In the genomic region with DNA sequence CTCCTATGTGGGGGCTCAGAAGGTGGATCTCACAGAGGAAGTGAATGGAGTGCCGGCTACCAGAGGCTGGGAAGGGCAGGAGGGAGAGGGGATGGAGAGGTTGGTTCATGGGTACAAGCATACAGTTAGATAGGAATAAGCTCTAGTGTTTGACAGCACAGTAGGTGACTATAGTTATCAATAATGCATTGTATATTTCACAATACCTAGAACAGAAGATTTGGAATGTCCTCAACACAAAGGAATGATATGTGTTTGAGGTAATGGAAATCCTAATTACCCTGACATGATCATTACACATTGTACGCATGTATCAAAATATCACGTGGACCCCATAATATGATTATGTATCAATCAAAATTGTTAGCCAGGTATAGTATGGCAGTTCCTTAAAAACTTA, we compare ENCODE assay signal across 1 cellular context.
TF ChIP-seq lines count a peak whose summit lies in the region.

No MANE protein-coding gene starts in this region.

TF ChIP-seq in HepG2, 621 proteins besides CTCF, POLR2A, EP300 and RAD21:
- TF ChIP-seq, protein P1, sequence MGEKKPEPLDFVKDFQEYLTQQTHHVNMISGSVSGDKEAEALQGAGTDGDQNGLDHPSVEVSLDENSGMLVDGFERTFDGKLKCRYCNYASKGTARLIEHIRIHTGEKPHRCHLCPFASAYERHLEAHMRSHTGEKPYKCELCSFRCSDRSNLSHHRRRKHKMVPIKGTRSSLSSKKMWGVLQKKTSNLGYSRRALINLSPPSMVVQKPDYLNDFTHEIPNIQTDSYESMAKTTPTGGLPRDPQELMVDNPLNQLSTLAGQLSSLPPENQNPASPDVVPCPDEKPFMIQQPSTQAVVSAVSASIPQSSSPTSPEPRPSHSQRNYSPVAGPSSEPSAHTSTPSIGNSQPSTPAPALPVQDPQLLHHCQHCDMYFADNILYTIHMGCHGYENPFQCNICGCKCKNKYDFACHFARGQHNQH (CRISPR knock-in tag; IDR thresholded peaks at IDR 0.05), result no peak
- TF ChIP-seq CEBPB (IDR thresholded peaks at IDR 0.05; ENCODE audit: borderline replicate concordance, low read depth, low read length), result peak; percentile 71; the same call in 1 of the 2 replicates
- TF ChIP-seq RFXAP (CRISPR knock-in tag; IDR thresholded peaks at IDR 0.05; ENCODE audit: borderline replicate concordance), result no peak
